8 cellular contexts compared by ENCODE assay signal in the genomic region with DNA sequence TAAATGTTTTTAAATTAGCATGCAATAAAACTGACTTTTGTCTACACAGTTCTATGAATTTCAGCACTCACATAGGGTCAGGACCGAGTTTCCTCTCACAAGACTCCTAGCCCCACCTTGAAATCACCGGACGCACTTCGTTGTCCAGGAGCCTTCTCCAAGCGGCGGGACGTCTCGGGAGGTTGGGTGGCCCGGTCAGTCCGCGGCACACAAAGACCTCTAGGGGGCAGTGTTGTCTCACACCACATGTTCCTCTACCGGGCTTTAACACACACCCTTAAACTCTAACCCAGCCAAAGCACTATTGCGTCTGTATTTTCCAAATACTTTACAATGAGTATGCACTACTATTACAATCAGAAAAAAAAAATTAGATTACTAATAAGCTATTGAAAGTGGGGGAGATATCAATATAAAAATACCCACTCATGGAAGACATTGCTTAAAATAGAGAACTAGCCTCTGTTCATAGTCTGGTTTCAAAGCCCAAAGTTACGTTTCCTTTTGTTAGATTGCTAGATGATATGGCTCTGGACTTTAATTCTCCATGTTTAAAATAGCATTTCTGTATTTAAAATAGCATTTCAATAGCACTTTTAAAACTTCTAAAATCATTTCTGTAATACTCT.
DNase-seq lines count a peak whose midpoint lies in the region; ATAC-seq, FAIRE-seq and TF ChIP-seq lines count a peak whose summit lies in the region.
"Not testable (repeated sequence)": the region's sequence is repeated elsewhere in the genome, so short reads cannot be mapped to it uniquely, and the experiment has no call there.

No MANE protein-coding gene starts in this region.

- H3K9ac ChIP-seq in SU-DHL-6 (ENCODE audit: low read length), result not testable (repeated sequence)

- H3K4me3 ChIP-seq in SU-DHL-6 (ENCODE audit: insufficient read depth, low read length, poor library complexity, severe bottlenecking); foreskin fibroblast (ENCODE audit: low read depth in 1 of 2, low read length in 2 of 2): not testable (repeated sequence)

- not testable (repeated sequence) for H3K4me1 Mint-ChIP-seq in nephron progenitor cell

- ATAC-seq in GM21529 (IDR thresholded peaks at IDR 0.05; ENCODE audit: unreplicated experiment), result peak; percentile 99

- H3K27ac ChIP-seq in SU-DHL-6 (ENCODE audit: low read depth, low read length), result not testable (repeated sequence)

- H3K36me3 Mint-ChIP-seq in nephron progenitor cell (ENCODE audit: low read depth), result not testable (repeated sequence)

- not testable (repeated sequence) for H2AFZ ChIP-seq in SU-DHL-6 (ENCODE audit: low read depth, low read length, severe bottlenecking)

- not testable (repeated sequence) for H3F3A ChIP-seq in SU-DHL-6 (ENCODE audit: insufficient read depth)

- DNase-seq in D721Med (ENCODE audit: insufficient read length, low spot score), result not testable (repeated sequence)
- peak; percentile 30 for DNase-seq in HTR-8/SVneo (ENCODE audit: insufficient read length, low spot score)
- peak; percentile 59 for DNase-seq in activated naive CD4-positive, alpha-beta T cell treated with Interleukin-2 at 50 U/mL for 16 hours
- DNase-seq in foreskin fibroblast, result peak; percentile 32 to 86
- DNase-seq in nephron progenitor cell, result peak; percentile 76
- peak; percentile 73 for DNase-seq in stimulated activated CD8-positive, alpha-beta memory T cell treated with anti-CD3 and anti-CD28 coated beads, Interleukin-4, amount 100 ng/mL, for 48 hours

- not testable (repeated sequence) for H3K79me2 ChIP-seq in SU-DHL-6 (ENCODE audit: insufficient read depth, low read length)

- not testable (repeated sequence) for H3K27me3 Mint-ChIP-seq in nephron progenitor cell (ENCODE audit: low read depth, poor library complexity)

- not testable (repeated sequence) for H3K9me3 Mint-ChIP-seq in nephron progenitor cell

- not testable (repeated sequence) for H3K4me3 Mint-ChIP-seq in nephron progenitor cell

- H3K9me3 ChIP-seq in SU-DHL-6 (ENCODE audit: insufficient read depth, low read length), result not testable (repeated sequence)

- not testable (repeated sequence) for H3K36me3 ChIP-seq in SU-DHL-6 (ENCODE audit: low read length)

- not testable (repeated sequence) for H4K20me1 ChIP-seq in SU-DHL-6 (ENCODE audit: low read depth, low read length)

- peak; percentile 9 for TF ChIP-seq CTCF in D721Med (IDR thresholded peaks at IDR 0.05; ENCODE audit: insufficient read depth, missing control alignments)
- TF ChIP-seq CTCF in SU-DHL-6 (IDR thresholded peaks at IDR 0.05; ENCODE audit: insufficient read depth, low read length, poor library complexity, severe bottlenecking), result peak; percentile 21
- TF ChIP-seq CTCF in foreskin fibroblast (IDR thresholded peaks at IDR 0.05; ENCODE audit: low read depth, low read length), result peak; percentile 45
- peak; percentile 49 for TF ChIP-seq CTCF in nephron progenitor cell (IDR thresholded peaks at IDR 0.05)

- not testable (repeated sequence) for FAIRE-seq in D721Med (lab: Jason Lieb, UNC); HTR-8/SVneo (lab: Jason Lieb, UNC)

- H3K27ac Mint-ChIP-seq in nephron progenitor cell, result not testable (repeated sequence)

- not testable (repeated sequence) for H3K4me2 ChIP-seq in SU-DHL-6 (ENCODE audit: low read depth, low read length, poor library complexity, severe bottlenecking)

- not testable (repeated sequence) for H3K9me2 ChIP-seq in SU-DHL-6 (replicated peaks; ENCODE audit: insufficient read depth, low read length)

- H3K27me3 ChIP-seq in SU-DHL-6 (ENCODE audit: low read length), result not testable (repeated sequence)
